In genomic region chr5:111626473-111627166, GRCh38 we compare ENCODE assay signal across 29 cellular contexts.
"Had no signal": no experiment of that assay in that cellular context is flagged by ENCODE, and none has a peak within 500 bp of the region (broad histone marks: within the 10 kb centered on the region; RNA-seq: fewer than 3 reads in every experiment).

No MANE protein-coding gene starts in this region.

- H3K4me3 ChIP-seq: coronary artery, esophagus squamous epithelium, heart right ventricle, lung, prostate gland, right atrium auricular region, smooth muscle cell, thoracic aorta, transverse colon, upper lobe of right lung, uterus had no signal

- ATAC-seq: heart right ventricle; left ventricle myocardium superior; naive thymus-derived CD8-positive, alpha-beta T cell; sciatic nerve; upper lobe of right lung had no signal

- H3K9me3 ChIP-seq: esophagus squamous epithelium, heart right ventricle, prostate gland, right atrium auricular region, thoracic aorta, transverse colon, upper lobe of right lung, uterus had no signal

- H3K27me3 ChIP-seq: esophagus squamous epithelium, heart right ventricle, right atrium auricular region, transverse colon, upper lobe of right lung, uterus had no signal

- H3K4me1 Mint-ChIP-seq: naive thymus-derived CD8-positive, alpha-beta T cell; nephron progenitor cell had no signal

- H3K36me3 ChIP-seq: esophagus squamous epithelium, heart right ventricle, prostate gland, right atrium auricular region, thoracic aorta, transverse colon, upper lobe of right lung, uterus had no signal

- H3K27ac ChIP-seq: coronary artery, esophagus squamous epithelium, heart right ventricle, prostate gland, right atrium auricular region, thoracic aorta, transverse colon, upper lobe of right lung, uterus had no signal

- H3K27ac Mint-ChIP-seq: naive thymus-derived CD8-positive, alpha-beta T cell; nephron progenitor cell had no signal

- H3K4me1 ChIP-seq: esophagus squamous epithelium, heart right ventricle, prostate gland, right atrium auricular region, transverse colon, upper lobe of right lung, uterus had no signal

- DNase-seq: dermis blood vessel endothelial cell; effector memory CD4-positive, alpha-beta T cell; erythroblast; esophagus squamous epithelium; foreskin melanocyte; glutamatergic neuron; heart right ventricle; hippocampal formation; left ventricle myocardium superior; mesenchymal stem cell; midbrain; naive thymus-derived CD8-positive, alpha-beta T cell; nephron progenitor cell; nucleus accumbens; stimulated activated CD4-positive, alpha-beta T cell treated with anti-CD3 and anti-CD28 coated beads, Interleukin-12 subunit alpha, Interleukin-12 subunit beta, amount 100 ng/mL, for 4 hours; stimulated activated CD4-positive, alpha-beta T cell treated with anti-CD3 and anti-CD28 coated beads, Interleukin-1b, Interleukin-23, amount 100 ng/mL, for 48 hours; stimulated activated CD4-positive, alpha-beta T cell treated with anti-CD3 and anti-CD28 coated beads, Interleukin-4, amount 100 ng/mL, for 1 hour; stimulated activated CD8-positive, alpha-beta memory T cell treated with anti-CD3 and anti-CD28 coated beads, Interleukin-4, amount 100 ng/mL, for 48 hours; stimulated activated naive CD4-positive, alpha-beta T cell treated with Interleukin-2 at 50 U/mL for 16 hours; transverse colon; upper lobe of right lung; uterus had no signal

- H3K4me3 Mint-ChIP-seq: naive thymus-derived CD8-positive, alpha-beta T cell; nephron progenitor cell had no signal
